In genomic region chr12:121248611-121249010, GRCh38 we compare ENCODE assay signal across 1 cellular context.
TF ChIP-seq lines count a peak whose summit lies in the region.

No MANE protein-coding gene starts in this region.

TF ChIP-seq in HepG2, 621 proteins besides CTCF, POLR2A, EP300 and RAD21 (continued from another document):
- no peak for TF ChIP-seq ZBTB44 (CRISPR knock-in tag; IDR thresholded peaks at IDR 0.05)
- no peak for TF ChIP-seq RARA (CRISPR knock-in tag; IDR thresholded peaks at IDR 0.05)
TF ChIP-seq in HepG2: peak in this region for 1.
